In genomic region chr1:101185421-101185820, GRCh38 we compare ENCODE assay signal across 20 cellular contexts. TPM values are rescaled to one million over a fixed set of nuclear protein-coding genes. Genes with fewer than 3 reads are reported as not detected.
A peak's percentile ranks its signal among the peaks of the same experiment; 100 is the strongest.
DNase-seq lines count a peak whose midpoint lies in the region; ATAC-seq and TF ChIP-seq lines count a peak whose summit lies in the region.
"Had no signal": no experiment of that assay in that cellular context is flagged by ENCODE, and none has a peak within 500 bp of the region (broad histone marks: within the 10 kb centered on the region; RNA-seq: fewer than 3 reads in every experiment).

No MANE protein-coding gene starts in this region.

- H3K27ac Mint-ChIP-seq in mesothelial cell of epicardium: peak overlapping the region; percentile 45
- no peak overlapping the region for H3K27ac Mint-ChIP-seq in activated naive CD8-positive, alpha-beta T cell treated with anti-CD3 and anti-CD28 coated beads, Interleukin-2, amount 50 U/mL, for 24 hours
- H3K27ac Mint-ChIP-seq: CD4-positive, CD25-positive, alpha-beta regulatory T cell had no signal

- peaks cover 3% of the 10 kb centered on the region for H3K9me3 Mint-ChIP-seq in mesothelial cell of epicardium
- peaks cover 9% of the 10 kb centered on the region for H3K9me3 Mint-ChIP-seq in activated naive CD8-positive, alpha-beta T cell treated with anti-CD3 and anti-CD28 coated beads, Interleukin-2, amount 50 U/mL, for 24 hours

- peaks cover 19% of the 10 kb centered on the region for H3K4me1 Mint-ChIP-seq in mesothelial cell of epicardium
- peaks cover 64% of the 10 kb centered on the region for H3K4me1 Mint-ChIP-seq in activated naive CD8-positive, alpha-beta T cell treated with anti-CD3 and anti-CD28 coated beads, Interleukin-2, amount 50 U/mL, for 24 hours

- ATAC-seq in GM19397 (IDR thresholded peaks at IDR 0.05; ENCODE audit: unreplicated experiment) (no peak), GM21737 (IDR thresholded peaks at IDR 0.05; ENCODE audit: unreplicated experiment) (no peak)
- no peak for ATAC-seq in activated naive CD8-positive, alpha-beta T cell treated with anti-CD3 and anti-CD28 coated beads, Interleukin-2, amount 50 U/mL, for 24 hours

- TF ChIP-seq CTCF in cardiac fibroblast (IDR thresholded peaks at IDR 0.05; ENCODE audit: low read depth, low read length): no peak
- no peak for TF ChIP-seq CTCF in mesothelial cell of epicardium (IDR thresholded peaks at IDR 0.05; ENCODE audit: unreplicated experiment)

- H3K27me3 Mint-ChIP-seq in mesothelial cell of epicardium (ENCODE audit: low read depth): no peaks in the 10 kb centered on the region
- H3K27me3 Mint-ChIP-seq in activated naive CD8-positive, alpha-beta T cell treated with anti-CD3 and anti-CD28 coated beads, Interleukin-2, amount 50 U/mL, for 24 hours: no peaks in the 10 kb centered on the region
- H3K27me3 Mint-ChIP-seq: CD4-positive, CD25-positive, alpha-beta regulatory T cell had no signal

- no peak overlapping the region for H3K4me3 ChIP-seq in cardiac fibroblast (replicated peaks in 1 of 2; ENCODE audit: low read depth in 2 of 2, low read length in 2 of 2)

- no peak overlapping the region for H3K4me3 Mint-ChIP-seq in mesothelial cell of epicardium
- H3K4me3 Mint-ChIP-seq in activated naive CD8-positive, alpha-beta T cell treated with anti-CD3 and anti-CD28 coated beads, Interleukin-2, amount 50 U/mL, for 24 hours: no peak overlapping the region
- H3K4me3 Mint-ChIP-seq: CD4-positive, CD25-positive, alpha-beta regulatory T cell had no signal

- no peaks in the 10 kb centered on the region for H3K36me3 Mint-ChIP-seq in mesothelial cell of epicardium
- H3K36me3 Mint-ChIP-seq in activated naive CD8-positive, alpha-beta T cell treated with anti-CD3 and anti-CD28 coated beads, Interleukin-2, amount 50 U/mL, for 24 hours (ENCODE audit: low read depth): peaks cover 5% of the 10 kb centered on the region
- H3K36me3 Mint-ChIP-seq: CD4-positive, CD25-positive, alpha-beta regulatory T cell had no signal

- peak; percentile 49 for DNase-seq in ELR (ENCODE audit: low read depth)
- peak; percentile 70 for DNase-seq in NCI-H226
- peak; percentile 36 to 45 for DNase-seq in cardiac fibroblast (ENCODE audit: low read depth in 2 of 2)
- no peak for DNase-seq in mesothelial cell of epicardium (ENCODE audit: low spot score in 2 of 2, unreplicated experiment in 2 of 2)
- no peak for DNase-seq in activated naive CD8-positive, alpha-beta T cell treated with anti-CD3 and anti-CD28 coated beads, Interleukin-2, amount 50 U/mL, for 24 hours
- DNase-seq in T1000 (lab: John Stamatoyannopoulos, UW): no peak
- DNase-seq: BE2C; CD4-positive, CD25-positive, alpha-beta regulatory T cell; COR-L47; GF-D8; HCEC 1CT; KBM-7; NCI-H1105; NCI-H1694; NCI-H2081 treated with DMSO at 0.1 percent for 48 hours; NCI-H510A; NCI-H774; Right ventricle myocardium superior had no signal

RNA-seq across cellular contexts. Expression of gene S1PR1, which starts 51.4 kb away (rescaled TPM):
- 21.5 to 25.5 TPM (median 23.5 TPM) in 3 replicates for total RNA-seq in mesothelial cell of epicardium

Comparison
In these comparisons a context has a peak if more than half of its experiments do, and no peak if none do; other contexts are left out.
1. DNase-seq: peak in ELR (single experiment), NCI-H226 (single experiment) and cardiac fibroblast (2 of 2); none in mesothelial cell of epicardium (0 of 2), activated naive CD8-positive, alpha-beta T cell treated with anti-CD3 and anti-CD28 coated beads, Interleukin-2, amount 50 U/mL, for 24 hours (single experiment) and T1000 (single experiment).